Comparison of ENCODE assay signal across 10 cellular contexts in the genomic region with DNA sequence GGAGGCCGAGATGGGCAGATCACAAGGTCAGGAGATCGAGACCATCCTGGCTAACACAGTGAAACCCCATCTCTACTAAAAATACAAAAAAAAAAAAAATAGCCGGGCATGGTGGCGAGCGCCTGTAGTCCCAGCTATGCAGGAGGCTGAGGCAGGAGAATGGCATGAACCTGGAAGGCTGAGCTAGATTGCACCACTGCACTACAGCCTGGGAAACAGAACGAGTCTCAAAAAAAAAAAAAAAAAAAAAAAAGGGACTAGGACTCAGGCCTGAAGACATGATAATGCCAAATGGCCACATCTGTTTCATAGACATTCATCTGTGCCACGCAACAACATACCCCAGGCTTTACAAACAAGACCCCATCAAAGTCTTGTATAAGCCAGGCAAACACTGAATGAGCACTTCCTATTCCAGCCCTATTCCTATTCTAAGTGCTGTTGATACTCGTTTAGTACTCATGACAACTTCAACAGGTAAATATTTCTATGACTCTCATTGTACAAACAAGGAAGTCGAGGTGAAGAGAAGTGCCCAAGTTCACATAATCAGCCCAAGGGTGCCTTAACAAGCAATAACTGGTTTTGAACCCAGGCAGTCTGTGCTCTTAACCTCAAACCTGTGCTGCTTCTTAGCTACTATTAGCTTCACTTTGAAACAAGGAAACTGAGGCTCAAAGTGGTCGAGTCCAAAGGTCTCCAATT. TPM values are rescaled to one million over a fixed set of nuclear protein-coding genes. Genes with fewer than 3 reads are reported as not detected.
DNase-seq lines count a peak whose midpoint lies in the region; ATAC-seq, FAIRE-seq and TF ChIP-seq lines count a peak whose summit lies in the region.
"Had no signal": no experiment of that assay in that cellular context is flagged by ENCODE, and none has a peak within 500 bp of the region (broad histone marks: within the 10 kb centered on the region; RNA-seq: fewer than 3 reads in every experiment).

No MANE protein-coding gene starts in this region.

- no peaks in the 10 kb centered on the region for H3K36me3 ChIP-seq in astrocyte (ENCODE audit: insufficient read depth, low read length)
- H3K36me3 ChIP-seq in MM.1S (replicated peaks; ENCODE audit: insufficient read depth, low read length) = no peaks in the 10 kb centered on the region

- FAIRE-seq in astrocyte (lab: Jason Lieb, UNC) = no peak

- H3K4me1 Mint-ChIP-seq in astrocyte (ENCODE audit: low read depth, unreplicated experiment) (peaks cover 5% of the 10 kb centered on the region), mesothelial cell of epicardium (peaks cover 8% of the 10 kb centered on the region)

- no peaks in the 10 kb centered on the region for H3K27me3 ChIP-seq in astrocyte (ENCODE audit: insufficient read depth, low read length)
- H3K27me3 ChIP-seq in MM.1S (replicated peaks; ENCODE audit: insufficient read depth, low read length) = no peaks in the 10 kb centered on the region
- H3K27me3 ChIP-seq: spleen had no signal

- no peak overlapping the region for H3K9ac ChIP-seq in astrocyte (ENCODE audit: low read length)
- H3K9ac ChIP-seq in MM.1S (ENCODE audit: low read length) = no peak overlapping the region

- H3K79me2 ChIP-seq in astrocyte (ENCODE audit: insufficient read depth, low read length) = peaks cover 26% of the 10 kb centered on the region
- peaks cover 16% of the 10 kb centered on the region; the same call in 1 of the 2 replicates for H3K79me2 ChIP-seq in MM.1S (ENCODE audit: low read length)

- H3K9me3 Mint-ChIP-seq in astrocyte (ENCODE audit: unreplicated experiment) (no peaks in the 10 kb centered on the region), mesothelial cell of epicardium (no peaks in the 10 kb centered on the region)

- H2AFZ ChIP-seq in astrocyte (ENCODE audit: low read depth, low read length) = no peak overlapping the region
- no peak overlapping the region for H2AFZ ChIP-seq in MM.1S (ENCODE audit: low read length)

- H3K27ac ChIP-seq in astrocyte (ENCODE audit: low read depth, low read length) = no peak overlapping the region
- H3K27ac ChIP-seq in MM.1S (ENCODE audit: low read length) = no peak overlapping the region

- no peak for TF ChIP-seq CTCF in AG10803 (conservative IDR thresholded peaks at IDR 0.05; ENCODE audit: low read length)
- TF ChIP-seq CTCF in astrocyte (IDR thresholded peaks at IDR 0.05; ENCODE audit: insufficient read depth, low read depth, low read length) = no peak
- TF ChIP-seq CTCF in mesothelial cell of epicardium (IDR thresholded peaks at IDR 0.05; ENCODE audit: unreplicated experiment) = no peak
- no peak for TF ChIP-seq CTCF in MM.1S (IDR thresholded peaks at IDR 0.05; ENCODE audit: low read length)

- H3K27ac Mint-ChIP-seq in astrocyte (ENCODE audit: unreplicated experiment) (no peak overlapping the region), mesothelial cell of epicardium (no peak overlapping the region)

- no peak overlapping the region for H3K4me3 ChIP-seq in AG10803 (ENCODE audit: low read length)
- no peak overlapping the region for H3K4me3 ChIP-seq in astrocyte (ENCODE audit: insufficient read depth, low read depth, low read length)
- no peak overlapping the region for H3K4me3 ChIP-seq in MM.1S (ENCODE audit: low read length)

- ATAC-seq in GM19397 (IDR thresholded peaks at IDR 0.05; ENCODE audit: unreplicated experiment) (no peak), GM21528 (IDR thresholded peaks at IDR 0.05; ENCODE audit: low FRiP score, unreplicated experiment) (no peak)

- H4K20me1 ChIP-seq in astrocyte (ENCODE audit: insufficient read depth, low read length) (no peaks in the 10 kb centered on the region), MM.1S (ENCODE audit: insufficient read depth, low read length) (no peaks in the 10 kb centered on the region)

- H3K27me3 Mint-ChIP-seq in astrocyte (ENCODE audit: low read depth, unreplicated experiment) (no peaks in the 10 kb centered on the region), mesothelial cell of epicardium (ENCODE audit: low read depth) (no peaks in the 10 kb centered on the region)

- H3K36me3 Mint-ChIP-seq in astrocyte (ENCODE audit: low read depth, unreplicated experiment) (peaks cover 7% of the 10 kb centered on the region), mesothelial cell of epicardium (peaks cover 3% of the 10 kb centered on the region)

- H3K9me3 ChIP-seq in astrocyte (ENCODE audit: insufficient read depth, low read depth, low read length) = no peaks in the 10 kb centered on the region
- H3K9me3 ChIP-seq in MM.1S (replicated peaks; ENCODE audit: insufficient read depth, low read length) = no peaks in the 10 kb centered on the region
- H3K9me3 ChIP-seq: spleen had no signal

- H3K9me2 ChIP-seq in MM.1S (replicated peaks; ENCODE audit: insufficient read depth, low read length) = no peaks in the 10 kb centered on the region

- H3K4me2 ChIP-seq in astrocyte (ENCODE audit: low read length) (no peak overlapping the region), MM.1S (ENCODE audit: low read depth, low read length) (no peak overlapping the region)

- DNase-seq in AG10803 (ENCODE audit: low read depth) = peak; percentile 44
- DNase-seq in DMS53 treated with DMSO at 0.1 percent for 48 hours (lab: John Stamatoyannopoulos, UW; ENCODE audit: unreplicated experiment) = peak; percentile 90
- DNase-seq in astrocyte (ENCODE audit: low read depth) = no peak
- DNase-seq in mesothelial cell of epicardium (ENCODE audit: low spot score in 2 of 2, unreplicated experiment in 2 of 2) = no peak
- DNase-seq in NCI-H128 (lab: John Stamatoyannopoulos, UW; ENCODE audit: unreplicated experiment) = no peak
- no peak for DNase-seq in MM.1S
- DNase-seq: KG1, spleen had no signal

- peaks cover 11% of the 10 kb centered on the region for H3K4me1 ChIP-seq in astrocyte (ENCODE audit: insufficient read depth, low read length)
- H3K4me1 ChIP-seq in MM.1S (ENCODE audit: low read length) = no peaks in the 10 kb centered on the region

- H3K4me3 Mint-ChIP-seq in astrocyte (ENCODE audit: unreplicated experiment) (peak overlapping the region; percentile 93), mesothelial cell of epicardium (peak overlapping the region; percentile 88)

- peaks cover 3% of the 10 kb centered on the region; the same call in 1 of the 2 replicates for H3F3A ChIP-seq in MM.1S (ENCODE audit: insufficient read depth, low read length)

RNA-seq across cellular contexts. Expression of a gene that starts 1.7 kb away (rescaled TPM):
- total RNA-seq in astrocyte (5.5 and 5.9 TPM in 2 replicates), mesothelial cell of epicardium (4.8 to 5.6 TPM (median 5.5 TPM) in 3 replicates)

RNA-seq across cellular contexts. Expression of a gene that starts 8.6 kb away (rescaled TPM):
- total RNA-seq in astrocyte (155 and 199 TPM in 2 replicates), mesothelial cell of epicardium (24.9 to 26.5 TPM (median 25.2 TPM) in 3 replicates)

RNA-seq across cellular contexts. Expression of a gene that starts 14.0 kb away (rescaled TPM):
- total RNA-seq in astrocyte (7.4 and 8.9 TPM in 2 replicates), mesothelial cell of epicardium (16.2 to 19.7 TPM (median 18.3 TPM) in 3 replicates)

RNA-seq across cellular contexts. Expression of a gene that starts 34.9 kb away (rescaled TPM):
- total RNA-seq in astrocyte = 18.3 and 19.8 TPM in 2 replicates
- 12.2 to 17.0 TPM (median 12.5 TPM) in 3 replicates for total RNA-seq in mesothelial cell of epicardium

RNA-seq across cellular contexts. Expression of a gene that starts 35.3 kb away (rescaled TPM):
- total RNA-seq in astrocyte (9.2 and 9.8 TPM in 2 replicates), mesothelial cell of epicardium (22.6 to 27.2 TPM (median 22.8 TPM) in 3 replicates)

Comparison
In these comparisons a context has a peak if more than half of its experiments do, and no peak if none do; other contexts are left out.
1. DNase-seq: peak in AG10803 (single experiment) and DMS53 treated with DMSO at 0.1 percent for 48 hours (single experiment); none in astrocyte (single experiment), mesothelial cell of epicardium (0 of 2), NCI-H128 (single experiment) and MM.1S (single experiment).